In the genomic region with DNA sequence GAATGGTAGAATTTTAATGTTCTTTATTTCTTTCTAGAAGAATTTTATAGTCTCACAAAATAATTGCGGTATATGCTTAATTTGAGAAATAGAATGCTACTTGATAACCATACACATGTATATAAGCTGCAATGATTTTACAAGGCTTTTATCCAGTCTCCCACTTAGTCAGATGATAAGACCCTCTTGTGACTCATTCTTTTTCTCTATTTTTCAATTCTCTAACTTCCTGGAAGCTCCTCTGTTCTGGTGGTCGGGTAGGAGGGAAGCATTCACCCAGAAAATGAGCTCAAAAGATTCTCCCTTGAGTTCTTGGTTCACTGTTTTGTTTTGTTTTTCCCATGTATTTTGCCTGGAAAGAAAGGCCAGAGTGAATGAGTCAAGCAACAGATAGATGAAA, we compare ENCODE assay signal across 31 cellular contexts.
DNase-seq lines count a peak whose midpoint lies in the region; ATAC-seq and TF ChIP-seq lines count a peak whose summit lies in the region.
"Had no signal": no experiment of that assay in that cellular context is flagged by ENCODE, and none has a peak within 500 bp of the region (broad histone marks: within the 10 kb centered on the region; RNA-seq: fewer than 3 reads in every experiment).

No MANE protein-coding gene starts in this region.

- in situ Hi-C loops in mammary epithelial cell (cut with MboI; ENCODE audit: low sequenced_read_pairs in 2 of 2) (no loop called here), astrocyte of the cerebellum (cut with HindIII; ENCODE audit: low sequenced_read_pairs) (no loop called here)

- no peak overlapping the region for H3K4me3 Mint-ChIP-seq in MCF 10A (ENCODE audit: unreplicated experiment)
- H3K4me3 Mint-ChIP-seq in activated CD8-positive, alpha-beta T cell treated with anti-CD3 and anti-CD28 coated beads, Interleukin-2, amount 10 ng/mL, durations not matched to agents 7 days and 5 days, result no peak overlapping the region
- H3K4me3 Mint-ChIP-seq: B cell; CD8-positive, alpha-beta T cell; H9 had no signal

- intact Hi-C loops in mammary epithelial cell (cut with micrococcal nuclease) (no loop called here), MCF 10A (cut with micrococcal nuclease) (no loop called here), colonic mucosa (cut with DNase I) (no loop called here)

- no peaks in the 10 kb centered on the region for H4K20me1 ChIP-seq in mammary epithelial cell (ENCODE audit: insufficient read depth, low read length)

- 96% methylated on average over 2 of the region's 2 CpGs for WGBS in mammary epithelial cell (ENCODE audit: low coverage, missing lambda C conversion rate)

- H3K4me1 ChIP-seq in mammary epithelial cell (ENCODE audit: insufficient read depth, low read length), result no peaks in the 10 kb centered on the region
- H3K4me1 ChIP-seq in colonic mucosa, result no peaks in the 10 kb centered on the region
- H3K4me1 ChIP-seq: heart right ventricle, suprapubic skin, upper lobe of right lung had no signal

- H3K4me1 Mint-ChIP-seq in MCF 10A (ENCODE audit: insufficient read depth, unreplicated experiment), result no peaks in the 10 kb centered on the region
- H3K4me1 Mint-ChIP-seq in activated CD8-positive, alpha-beta T cell treated with anti-CD3 and anti-CD28 coated beads, Interleukin-2, amount 10 ng/mL, durations not matched to agents 7 days and 5 days (ENCODE audit: low read depth), result no peaks in the 10 kb centered on the region
- H3K4me1 Mint-ChIP-seq: B cell, H9 had no signal

- dilution Hi-C loops in mammary epithelial cell (cut with HindIII; ENCODE audit: low sequenced_read_pairs), result no loop called here

- POLR2A ChIA-PET in MCF 10A (lab: Yijun Ruan, JAX), result no interaction called here
- POLR2A ChIA-PET in activated CD8-positive, alpha-beta T cell treated with anti-CD3 and anti-CD28 coated beads, Interleukin-2, amount 10 ng/mL, durations not matched to agents 7 days and 5 days (lab: Charles Lee), result no interaction called here

- TF ChIP-seq CTCF in mammary epithelial cell (conservative IDR thresholded peaks at IDR 0.05 in 1 of 2, IDR thresholded peaks at IDR 0.05 in 1 of 2; ENCODE audit: extremely low read depth in 1 of 2, insufficient read depth in 1 of 2, low read depth in 1 of 2, low read length in 2 of 2) (no peak), MCF 10A (IDR thresholded peaks at IDR 0.05; ENCODE audit: unreplicated experiment) (no peak), astrocyte of the cerebellum (IDR thresholded peaks at IDR 0.05; ENCODE audit: low read depth, low read length, missing control alignments) (no peak), colonic mucosa (IDR thresholded peaks at IDR 0.05) (no peak)

- CTCF ChIA-PET in mammary epithelial cell (lab: Charles Lee; ENCODE audit: low non-redundant PET), result interaction anchor here (0.7 kb wide), 1 partner anchor 541 kb away, joined by 3 read pairs; no protein-coding TSS in a partner anchor
- CTCF ChIA-PET in MCF 10A (lab: Yijun Ruan, JAX), result interaction anchor here (0.6 kb wide), 1 partner anchor 570 kb away, joined by 3 read pairs; no protein-coding TSS in a partner anchor
- CTCF ChIA-PET in activated CD8-positive, alpha-beta T cell treated with anti-CD3 and anti-CD28 coated beads, Interleukin-2, amount 10 ng/mL, durations not matched to agents 7 days and 5 days (lab: Charles Lee), result no interaction called here

- no peak for ATAC-seq in activated CD8-positive, alpha-beta T cell treated with anti-CD3 and anti-CD28 coated beads, Interleukin-2, amount 10 ng/mL, durations not matched to agents 7 days and 5 days
- ATAC-seq: CD8-positive, alpha-beta T cell; heart right ventricle; left colon; upper lobe of right lung had no signal

- peak; percentile 21 for DNase-seq in mammary epithelial cell
- no peak for DNase-seq in MCF 10A (ENCODE audit: unreplicated experiment)
- peak; percentile 22 for DNase-seq in astrocyte of the cerebellum (ENCODE audit: low read depth)
- DNase-seq in glomerular visceral epithelial cell (ENCODE audit: extremely low spot score), result peak; percentile 55
- DNase-seq in stimulated activated CD4-positive, alpha-beta T cell treated with anti-CD3 and anti-CD28 coated beads, Interleukin-4, amount 100 ng/mL, for 1 hour, result no peak
- DNase-seq in NCI-H1417 (lab: John Stamatoyannopoulos, UW), result no peak
- DNase-seq in activated CD8-positive, alpha-beta T cell treated with anti-CD3 and anti-CD28 coated beads, Interleukin-2, amount 10 ng/mL, durations not matched to agents 7 days and 5 days, result no peak
- DNase-seq in colonic mucosa, result no peak
- DNase-seq: 8988T; activated CD4-positive, alpha-beta T cell treated with anti-CD3 and anti-CD28 coated beads, Interleukin-2, amount 50 U/mL, for 48 hours; activated CD8-positive, alpha-beta memory T cell treated with anti-CD3 and anti-CD28 coated beads, Interleukin-2, amount 50 U/mL, for 48 hours; activated naive CD4-positive, alpha-beta T cell treated with anti-CD3 and anti-CD28 coated beads, Interleukin-2, amount 50 U/mL, for 16 hours; amygdala; caudate nucleus; CD8-positive, alpha-beta T cell; dermis blood vessel endothelial cell; DMS 273 treated with DMSO at 0.1 percent for 48 hours; H9; heart right ventricle; left colon; mesendoderm; NCI-H2081 treated with DMSO at 0.1 percent for 48 hours; NCI-H345; NCI-H748 treated with DMSO at 0.1 percent for 48 hours; stimulated activated CD4-positive, alpha-beta T cell treated with anti-CD3 and anti-CD28 coated beads, Interleukin-15, amount 100 ng/mL, for 24 hours; stimulated activated naive CD4-positive, alpha-beta T cell; T-helper 1 cell; upper lobe of right lung had no signal

- H3K9ac ChIP-seq in mammary epithelial cell (ENCODE audit: insufficient read depth, low read length), result no peak overlapping the region
- H3K9ac ChIP-seq in colonic mucosa (ENCODE audit: low read depth in 2 of 2, low read length in 2 of 2), result no peak overlapping the region

- H3K79me2 ChIP-seq in mammary epithelial cell (ENCODE audit: insufficient read depth, low read length), result no peaks in the 10 kb centered on the region

- H3K4me2 ChIP-seq in mammary epithelial cell (ENCODE audit: insufficient read depth, low read depth, low read length), result no peak overlapping the region

- no peaks in the 10 kb centered on the region for H3K27me3 Mint-ChIP-seq in MCF 10A (ENCODE audit: insufficient read depth, unreplicated experiment)
- no peaks in the 10 kb centered on the region for H3K27me3 Mint-ChIP-seq in activated CD8-positive, alpha-beta T cell treated with anti-CD3 and anti-CD28 coated beads, Interleukin-2, amount 10 ng/mL, durations not matched to agents 7 days and 5 days (ENCODE audit: low read depth)
- H3K27me3 Mint-ChIP-seq: B cell had no signal

- H2AFZ ChIP-seq in mammary epithelial cell (ENCODE audit: low read depth, low read length), result peak overlapping the region; percentile 65

- peaks cover 7% of the 10 kb centered on the region for H3K9me3 Mint-ChIP-seq in MCF 10A (ENCODE audit: unreplicated experiment)
- H3K9me3 Mint-ChIP-seq in activated CD8-positive, alpha-beta T cell treated with anti-CD3 and anti-CD28 coated beads, Interleukin-2, amount 10 ng/mL, durations not matched to agents 7 days and 5 days (ENCODE audit: insufficient read depth), result no peaks in the 10 kb centered on the region

- BruUV-seq in mammary epithelial cell (replicated peaks; lab: Mats Ljungman, UMichigan) (no TSS peak), MCF 10A (replicated peaks; lab: Mats Ljungman, UMichigan) (no TSS peak)

- H3K36me3 ChIP-seq in mammary epithelial cell (ENCODE audit: insufficient read depth, low read length) (no peaks in the 10 kb centered on the region), colonic mucosa (no peaks in the 10 kb centered on the region)
- H3K36me3 ChIP-seq: heart right ventricle, suprapubic skin, upper lobe of right lung had no signal

- no peak overlapping the region for H3K4me3 ChIP-seq in mammary epithelial cell (replicated peaks in 1 of 3; ENCODE audit: insufficient read depth in 1 of 3, low read depth in 2 of 3, low read length in 3 of 3)
- H3K4me3 ChIP-seq in astrocyte of the cerebellum (ENCODE audit: low read depth, low read length), result no peak overlapping the region
- no peak overlapping the region for H3K4me3 ChIP-seq in colonic mucosa
- H3K4me3 ChIP-seq: heart right ventricle, suprapubic skin, upper lobe of right lung had no signal

- H3K9me3 ChIP-seq in mammary epithelial cell (replicated peaks; ENCODE audit: insufficient read depth, low read length), result peaks cover under 1% of the 10 kb centered on the region
- H3K9me3 ChIP-seq in colonic mucosa, result no peaks in the 10 kb centered on the region
- H3K9me3 ChIP-seq: suprapubic skin, upper lobe of right lung had no signal

- no peak overlapping the region for H3K27ac Mint-ChIP-seq in MCF 10A (ENCODE audit: low read depth, unreplicated experiment)
- no peak overlapping the region for H3K27ac Mint-ChIP-seq in activated CD8-positive, alpha-beta T cell treated with anti-CD3 and anti-CD28 coated beads, Interleukin-2, amount 10 ng/mL, durations not matched to agents 7 days and 5 days
- H3K27ac Mint-ChIP-seq: B cell; CD8-positive, alpha-beta T cell; H9 had no signal

- H3K27me3 ChIP-seq in mammary epithelial cell (ENCODE audit: insufficient read depth, low read length), result no peaks in the 10 kb centered on the region
- H3K27me3 ChIP-seq in colonic mucosa, result no peaks in the 10 kb centered on the region
- H3K27me3 ChIP-seq: heart right ventricle, suprapubic skin, upper lobe of right lung had no signal

- no peaks in the 10 kb centered on the region for H3K36me3 Mint-ChIP-seq in MCF 10A (ENCODE audit: insufficient read depth, unreplicated experiment)
- no peaks in the 10 kb centered on the region for H3K36me3 Mint-ChIP-seq in activated CD8-positive, alpha-beta T cell treated with anti-CD3 and anti-CD28 coated beads, Interleukin-2, amount 10 ng/mL, durations not matched to agents 7 days and 5 days (ENCODE audit: low read depth)
- H3K36me3 Mint-ChIP-seq: CD8-positive, alpha-beta T cell had no signal

- no peak overlapping the region for H3K27ac ChIP-seq in mammary epithelial cell (ENCODE audit: insufficient read depth, low read depth, low read length)
- H3K27ac ChIP-seq in colonic mucosa, result no peak overlapping the region
- H3K27ac ChIP-seq: heart right ventricle, RWPE1, suprapubic skin, upper lobe of right lung had no signal

Comparison
In these comparisons a context has a peak if more than half of its experiments do, and no peak if none do; other contexts are left out.
1. DNase-seq: peak in mammary epithelial cell (single experiment), astrocyte of the cerebellum (single experiment) and glomerular visceral epithelial cell (single experiment); none in MCF 10A (single experiment), stimulated activated CD4-positive, alpha-beta T cell treated with anti-CD3 and anti-CD28 coated beads, Interleukin-4, amount 100 ng/mL, for 1 hour (single experiment), NCI-H1417 (0 of 3), activated CD8-positive, alpha-beta T cell treated with anti-CD3 and anti-CD28 coated beads, Interleukin-2, amount 10 ng/mL, durations not matched to agents 7 days and 5 days (single experiment) and colonic mucosa (single experiment).